Comparison of ENCODE assay signal across 2 cellular contexts in the genomic region with DNA sequence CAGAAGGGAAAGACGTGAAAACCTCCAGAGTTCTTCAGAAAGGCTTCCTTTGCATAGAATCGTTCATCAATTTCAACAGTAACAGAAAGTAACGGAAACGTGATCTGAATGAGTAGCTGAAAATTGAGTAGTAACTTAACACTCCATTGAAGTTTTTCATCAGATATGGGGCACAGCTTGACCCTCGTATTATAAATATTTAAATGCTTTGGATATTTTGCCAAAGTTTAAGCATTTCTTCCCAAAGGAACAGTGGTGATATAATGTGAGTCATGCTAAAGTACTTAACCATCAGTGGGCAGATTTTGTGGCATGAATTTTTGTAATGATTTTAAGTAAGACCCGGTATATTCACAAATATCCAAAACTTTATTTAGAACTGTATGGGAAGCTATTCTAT.
TF ChIP-seq lines count a peak whose summit lies in the region.

No MANE protein-coding gene starts in this region.

TF ChIP-seq in IMR-90, 13 proteins besides CTCF, POLR2A, EP300 and RAD21:
- TF ChIP-seq CHD1 (IDR thresholded peaks at IDR 0.05; ENCODE audit: low read depth, low read length) (no peak), FOS (IDR thresholded peaks at IDR 0.05; ENCODE audit: low read depth, low read length) (no peak), MAFK (IDR thresholded peaks at IDR 0.05; ENCODE audit: low read depth, low read length) (no peak), BHLHE40 (IDR thresholded peaks at IDR 0.05; ENCODE audit: low read depth, low read length) (peak; percentile 45; the same call in 1 of the 2 replicates)
- TF ChIP-seq, protein P1, sequence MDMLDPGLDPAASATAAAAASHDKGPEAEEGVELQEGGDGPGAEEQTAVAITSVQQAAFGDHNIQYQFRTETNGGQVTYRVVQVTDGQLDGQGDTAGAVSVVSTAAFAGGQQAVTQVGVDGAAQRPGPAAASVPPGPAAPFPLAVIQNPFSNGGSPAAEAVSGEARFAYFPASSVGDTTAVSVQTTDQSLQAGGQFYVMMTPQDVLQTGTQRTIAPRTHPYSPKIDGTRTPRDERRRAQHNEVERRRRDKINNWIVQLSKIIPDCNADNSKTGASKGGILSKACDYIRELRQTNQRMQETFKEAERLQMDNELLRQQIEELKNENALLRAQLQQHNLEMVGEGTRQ (IDR thresholded peaks at IDR 0.05; ENCODE audit: low read depth, low read length): no peak

TF ChIP-seq in H1, 55 proteins besides CTCF, POLR2A, EP300 and RAD21:
- no peak for TF ChIP-seq PHF8 (conservative IDR thresholded peaks at IDR 0.05; ENCODE audit: low read depth, low read length)
